Comparison of ENCODE assay signal across 8 cellular contexts in the genomic region with DNA sequence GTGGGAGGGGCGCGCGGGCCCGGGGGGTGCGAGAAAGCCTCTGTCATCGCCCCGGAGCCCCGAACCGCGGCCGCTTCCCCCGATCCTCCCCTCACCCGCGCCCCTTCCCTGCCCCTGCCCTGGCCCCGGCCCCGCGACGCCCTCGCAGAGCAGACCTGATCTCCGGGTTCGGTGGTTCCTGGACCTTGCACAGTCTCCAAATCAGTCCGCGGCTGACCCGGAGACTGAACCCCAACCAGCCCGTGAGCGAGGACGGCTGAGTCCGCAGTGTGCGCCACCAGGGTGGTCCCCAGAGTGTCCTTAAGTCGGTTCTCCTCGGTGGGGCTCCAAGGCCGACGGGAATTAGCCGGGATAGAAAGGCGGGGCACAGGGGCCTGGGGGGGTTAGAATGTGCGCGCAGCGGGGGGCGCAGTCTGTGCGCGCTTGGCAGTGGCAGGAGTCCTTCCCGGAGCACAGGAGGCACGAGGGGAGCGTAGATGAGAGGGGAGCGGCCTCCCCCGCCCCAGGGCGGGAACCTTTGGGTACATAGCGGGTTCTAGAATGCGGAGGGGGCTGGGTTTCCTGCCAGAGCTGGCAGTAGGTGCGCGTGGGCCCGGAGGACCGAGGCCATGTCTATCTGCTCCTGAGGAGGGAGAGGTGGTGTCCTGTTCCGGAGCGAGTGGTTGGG. TPM values are rescaled to one million over a fixed set of nuclear protein-coding genes. Genes with fewer than 3 reads are reported as not detected.
DNase-seq lines count a peak whose midpoint lies in the region; ATAC-seq and TF ChIP-seq lines count a peak whose summit lies in the region.

No MANE protein-coding gene starts in this region.

- H3K36me3 Mint-ChIP-seq in H9 (ENCODE audit: insufficient read depth in 1 of 3, low read depth in 3 of 3) = no peaks in the 10 kb centered on the region; a peak in 2 of 7 replicates

- no peak for TF ChIP-seq CTCF in H9 (conservative IDR thresholded peaks at IDR 0.05)
- TF ChIP-seq CTCF in upper lobe of right lung (IDR thresholded peaks at IDR 0.05) = no peak

- no peaks in the 10 kb centered on the region for H3K79me1 ChIP-seq in H9 (ENCODE audit: insufficient read depth, low read depth, low read length, poor library complexity, severe bottlenecking)

- H3K4me1 Mint-ChIP-seq in H9 = peaks cover 2 to 7% of the 10 kb centered on the region in 2 experiments; a peak in 3 of 4 replicates

- WGBS in H9 (ENCODE audit: extremely low coverage, insufficient read length, low lambda C conversion rate) = no CpG with 5 or more reads among the region's 55 CpGs

- H2BK12ac ChIP-seq in H9 (ENCODE audit: insufficient read length, low read depth, low read length) = no peak overlapping the region

- peak overlapping the region; percentile 85 to 88 for H3K4me3 Mint-ChIP-seq in H9

- no peak overlapping the region for H2BK5ac ChIP-seq in H9 (ENCODE audit: insufficient read length, low read length)

- H3K27me3 Mint-ChIP-seq in H9 (ENCODE audit: low read depth) = peaks cover 2% of the 10 kb centered on the region; the same call in 1 of the 2 replicates

- no peak overlapping the region for H4K5ac ChIP-seq in H9 (ENCODE audit: insufficient read length, low read depth, low read length)

- H3K27ac ChIP-seq in H9 (ENCODE audit: insufficient read length, low read depth, low read length) = no peak overlapping the region
- peak overlapping the region; percentile 80 for H3K27ac ChIP-seq in upper lobe of right lung

- no peaks in the 10 kb centered on the region for H3K27me3 ChIP-seq in H9 (ENCODE audit: insufficient read depth, low read length)
- H3K27me3 ChIP-seq in mononuclear cell (ENCODE audit: insufficient read depth, low read length) = no peaks in the 10 kb centered on the region
- H3K27me3 ChIP-seq in upper lobe of right lung = no peaks in the 10 kb centered on the region

- no peak overlapping the region for H4K91ac ChIP-seq in H9 (ENCODE audit: insufficient read length, low read depth, low read length)

- no peak overlapping the region for H2AFZ ChIP-seq in H9 (ENCODE audit: low read length)

- H3K4me2 ChIP-seq in H9 (ENCODE audit: insufficient read depth, insufficient read length, low read length) = peak overlapping the region; percentile 54

- H3K4ac ChIP-seq in H9 (ENCODE audit: low read depth, low read length) = no peak overlapping the region

- peak overlapping the region; percentile 33 for H3K18ac ChIP-seq in H9 (ENCODE audit: insufficient read length, low read depth, low read length)

- peak overlapping the region in 2 of 3 experiments; percentile 40 to 90; a peak in 3 of 7 replicates for H3K27ac Mint-ChIP-seq in H9

- no peak overlapping the region for H2BK15ac ChIP-seq in H9 (ENCODE audit: low read depth, low read length)

- H4K8ac ChIP-seq in H9 (replicated peaks; ENCODE audit: insufficient read length, low read depth, low read length) = no peak overlapping the region

- H2BK120ac ChIP-seq in H9 (ENCODE audit: low read depth, low read length, poor library complexity, severe bottlenecking) = no peak overlapping the region

- no peak overlapping the region for H2BK20ac ChIP-seq in H9 (ENCODE audit: low read depth, low read length, poor library complexity, severe bottlenecking)

- H2AK5ac ChIP-seq in H9 (ENCODE audit: insufficient read length, low read length) = no peak overlapping the region

- H3K4me3 ChIP-seq in mononuclear cell (ENCODE audit: low read length) (peak overlapping the region; percentile 54), upper lobe of right lung (peak overlapping the region; percentile 77)

- H3K79me2 ChIP-seq in H9 (ENCODE audit: insufficient read depth, low read length) = no peaks in the 10 kb centered on the region

- no peak overlapping the region for H3K23ac ChIP-seq in H9 (ENCODE audit: insufficient read length, low read depth, low read length)

- intact Hi-C loops in upper lobe of right lung (cut with DNase I) = no loop called here

- no peaks in the 10 kb centered on the region for H3K36me3 ChIP-seq in upper lobe of right lung

- H3K23me2 ChIP-seq in H9 (ENCODE audit: insufficient read length, low read depth, low read length, poor library complexity, severe bottlenecking) = peaks cover 7% of the 10 kb centered on the region

- H3K9me3 Mint-ChIP-seq in H9 = 0 out of 5 replicates have a peak, but pooled peaks cover 2% of the 10 kb centered on the region in 2 experiments

- H3K9me3 ChIP-seq in H9 (ENCODE audit: control insufficient read depth, low read depth, low read length) (no peaks in the 10 kb centered on the region), mononuclear cell (ENCODE audit: low read depth, low read length) (no peaks in the 10 kb centered on the region), upper lobe of right lung (no peaks in the 10 kb centered on the region)

- H4K20me1 ChIP-seq in H9 (ENCODE audit: control insufficient read depth, insufficient read depth, insufficient read length) = no peaks in the 10 kb centered on the region

- H3T11ph ChIP-seq in H9 (ENCODE audit: low read length) = no peak overlapping the region

- H3K56ac ChIP-seq in H9 (ENCODE audit: insufficient read length, low read depth, low read length) = no peak overlapping the region

- peak overlapping the region; percentile 20 for H3K9ac ChIP-seq in H9 (ENCODE audit: extremely low read depth, insufficient read length, low read length)

- peak; percentile 78 for DNase-seq in D341Med (ENCODE audit: low spot score)
- peak; percentile 63 for DNase-seq in H9
- peak; percentile 74 for DNase-seq in ecto neural progenitor cell (ENCODE audit: low spot score)
- DNase-seq in upper lobe of right lung = peak; percentile 69

- H3K4me1 ChIP-seq in H9 (ENCODE audit: insufficient read depth, low read length) = no peaks in the 10 kb centered on the region
- H3K4me1 ChIP-seq in mononuclear cell (ENCODE audit: insufficient read depth, low read length) = peaks cover 15% of the 10 kb centered on the region
- peaks cover 9% of the 10 kb centered on the region for H3K4me1 ChIP-seq in upper lobe of right lung

- no peak overlapping the region for H3K14ac ChIP-seq in H9 (ENCODE audit: insufficient read depth, low read length)

- peak; percentile 40 for ATAC-seq in SK-N-SH treated with all-trans-retinoic acid at 6 μM for 48 hours
- peak; percentile 24 for ATAC-seq in upper lobe of right lung
- no peak for ATAC-seq in HG02970 (IDR thresholded peaks at IDR 0.05; ENCODE audit: low FRiP score, unreplicated experiment)
- ATAC-seq in GM21423 (IDR thresholded peaks at IDR 0.05; ENCODE audit: unreplicated experiment) = no peak

TF ChIP-seq in SK-N-SH treated with all-trans-retinoic acid at 6 μM for 48 hours, 23 proteins besides CTCF, POLR2A, EP300 and RAD21 (continues in another document):
- TF ChIP-seq ZFP30 (CRISPR knock-in tag; IDR thresholded peaks at IDR 0.05) (no peak), ZNF8 (CRISPR knock-in tag; IDR thresholded peaks at IDR 0.05) (no peak), ESRRG (CRISPR knock-in tag; IDR thresholded peaks at IDR 0.05) (no peak), OSR1 (CRISPR knock-in tag; IDR thresholded peaks at IDR 0.05) (no peak), ARNTL (CRISPR knock-in tag; IDR thresholded peaks at IDR 0.05; ENCODE audit: borderline replicate concordance, low read depth) (no peak), RARB (CRISPR knock-in tag; IDR thresholded peaks at IDR 0.05) (no peak), SNAI2 (CRISPR knock-in tag; IDR thresholded peaks at IDR 0.05) (no peak), GLIS3 (CRISPR knock-in tag; IDR thresholded peaks at IDR 0.05) (no peak)
- TF ChIP-seq, protein P1, sequence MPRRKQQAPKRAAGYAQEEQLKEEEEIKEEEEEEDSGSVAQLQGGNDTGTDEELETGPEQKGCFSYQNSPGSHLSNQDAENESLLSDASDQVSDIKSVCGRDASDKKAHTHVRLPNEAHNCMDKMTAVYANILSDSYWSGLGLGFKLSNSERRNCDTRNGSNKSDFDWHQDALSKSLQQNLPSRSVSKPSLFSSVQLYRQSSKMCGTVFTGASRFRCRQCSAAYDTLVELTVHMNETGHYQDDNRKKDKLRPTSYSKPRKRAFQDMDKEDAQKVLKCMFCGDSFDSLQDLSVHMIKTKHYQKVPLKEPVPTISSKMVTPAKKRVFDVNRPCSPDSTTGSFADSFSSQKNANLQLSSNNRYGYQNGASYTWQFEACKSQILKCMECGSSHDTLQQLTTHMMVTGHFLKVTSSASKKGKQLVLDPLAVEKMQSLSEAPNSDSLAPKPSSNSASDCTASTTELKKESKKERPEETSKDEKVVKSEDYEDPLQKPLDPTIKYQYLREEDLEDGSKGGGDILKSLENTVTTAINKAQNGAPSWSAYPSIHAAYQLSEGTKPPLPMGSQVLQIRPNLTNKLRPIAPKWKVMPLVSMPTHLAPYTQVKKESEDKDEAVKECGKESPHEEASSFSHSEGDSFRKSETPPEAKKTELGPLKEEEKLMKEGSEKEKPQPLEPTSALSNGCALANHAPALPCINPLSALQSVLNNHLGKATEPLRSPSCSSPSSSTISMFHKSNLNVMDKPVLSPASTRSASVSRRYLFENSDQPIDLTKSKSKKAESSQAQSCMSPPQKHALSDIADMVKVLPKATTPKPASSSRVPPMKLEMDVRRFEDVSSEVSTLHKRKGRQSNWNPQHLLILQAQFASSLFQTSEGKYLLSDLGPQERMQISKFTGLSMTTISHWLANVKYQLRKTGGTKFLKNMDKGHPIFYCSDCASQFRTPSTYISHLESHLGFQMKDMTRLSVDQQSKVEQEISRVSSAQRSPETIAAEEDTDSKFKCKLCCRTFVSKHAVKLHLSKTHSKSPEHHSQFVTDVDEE (CRISPR knock-in tag; IDR thresholded peaks at IDR 0.05) = no peak
- TF ChIP-seq, protein P2, sequence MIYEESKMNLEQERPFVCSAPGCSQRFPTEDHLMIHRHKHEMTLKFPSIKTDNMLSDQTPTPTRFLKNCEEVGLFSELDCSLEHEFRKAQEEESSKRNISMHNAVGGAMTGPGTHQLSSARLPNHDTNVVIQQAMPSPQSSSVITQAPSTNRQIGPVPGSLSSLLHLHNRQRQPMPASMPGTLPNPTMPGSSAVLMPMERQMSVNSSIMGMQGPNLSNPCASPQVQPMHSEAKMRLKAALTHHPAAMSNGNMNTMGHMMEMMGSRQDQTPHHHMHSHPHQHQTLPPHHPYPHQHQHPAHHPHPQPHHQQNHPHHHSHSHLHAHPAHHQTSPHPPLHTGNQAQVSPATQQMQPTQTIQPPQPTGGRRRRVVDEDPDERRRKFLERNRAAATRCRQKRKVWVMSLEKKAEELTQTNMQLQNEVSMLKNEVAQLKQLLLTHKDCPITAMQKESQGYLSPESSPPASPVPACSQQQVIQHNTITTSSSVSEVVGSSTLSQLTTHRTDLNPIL (CRISPR knock-in tag; IDR thresholded peaks at IDR 0.05; ENCODE audit: low read depth) = no peak

RNA-seq across cellular contexts. Expression of a gene that starts 0.8 kb away (rescaled TPM):
- total RNA-seq in H9 (2021) = 23.8 and 25.0 TPM in 2 replicates
- total RNA-seq in mononuclear cell = 0.73 TPM
- 13.4 TPM for total RNA-seq in upper lobe of right lung

RNA-seq across cellular contexts. Expression of a gene that starts 14.1 kb away (rescaled TPM):
- total RNA-seq in H9 (2021) (1,148 and 1,158 TPM in 2 replicates), mononuclear cell (386 TPM), upper lobe of right lung (227 TPM)

RNA-seq across cellular contexts. Expression of a gene that starts 20.8 kb away (rescaled TPM):
- total RNA-seq in H9 (2021) (42.8 and 45.8 TPM in 2 replicates), mononuclear cell (19.6 TPM), upper lobe of right lung (28.2 TPM)

RNA-seq across cellular contexts. Expression of a gene that starts 46.4 kb away (rescaled TPM):
- total RNA-seq in H9 (2021) (58.6 and 62.2 TPM in 2 replicates), mononuclear cell (2.1 TPM), upper lobe of right lung (37.3 TPM)

Comparison
In these comparisons a context has a peak if more than half of its experiments do, and no peak if none do; other contexts are left out.
1. ATAC-seq: peak in SK-N-SH treated with all-trans-retinoic acid at 6 μM for 48 hours (single experiment) and upper lobe of right lung (single experiment); none in HG02970 (single experiment) and GM21423 (single experiment).
2. Peak in every context shown above with its lines, with median percentiles within 50 percentile points of each other: DNase-seq.